ENCODE assay signal across 20 cellular contexts in the genomic region with DNA sequence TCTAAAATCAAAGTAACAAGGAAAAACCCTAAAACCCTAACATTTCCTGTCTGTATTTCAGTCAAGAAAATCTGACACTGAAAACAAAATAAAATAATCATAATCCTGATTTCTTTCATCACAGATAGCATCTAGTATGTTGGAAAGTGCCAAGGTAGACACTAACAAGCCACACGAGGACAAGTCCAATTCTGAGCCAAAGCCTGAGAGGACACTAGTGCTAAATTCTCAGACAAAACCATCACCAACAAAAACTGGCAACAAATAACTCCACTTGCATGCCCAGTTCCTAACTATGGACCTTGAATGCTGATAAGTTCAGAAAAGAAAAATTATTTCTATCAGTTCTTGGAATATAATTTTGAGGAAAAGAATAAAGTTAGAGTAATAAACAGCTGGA.
DNase-seq lines count a peak whose midpoint lies in the region; ATAC-seq and TF ChIP-seq lines count a peak whose summit lies in the region.
"Had no signal": no experiment of that assay in that cellular context is flagged by ENCODE, and none has a peak within 500 bp of the region (broad histone marks: within the 10 kb centered on the region; RNA-seq: fewer than 3 reads in every experiment).

No MANE protein-coding gene starts in this region.

- no peak overlapping the region for H2AFZ ChIP-seq in smooth muscle cell (ENCODE audit: low read depth)
- H2AFZ ChIP-seq: GM23338 had no signal

- POLR2A ChIA-PET in T-cell (lab: Charles Lee): no interaction called here

- WGBS in smooth muscle cell (ENCODE audit: low lambda C conversion rate): 90% methylated on average over 1 of the region's 1 CpG

- DNase-seq in left cardiac atrium (no peak), cardiac septum (ENCODE audit: low spot score) (no peak), T-cell (no peak), medulla oblongata (ENCODE audit: extremely low spot score) (peak; percentile 50), smooth muscle cell (lab: John Stamatoyannopoulos, UW; ENCODE audit: unreplicated experiment) (no peak), NCI-H1092 (lab: John Stamatoyannopoulos, UW) (no peak), Kasumi-1 (lab: John Stamatoyannopoulos, UW) (no peak), NCI-H187 (lab: John Stamatoyannopoulos, UW) (no peak)
- DNase-seq: 8988T; CD8-positive, alpha-beta T cell; DMS 273 treated with DMSO at 0.1 percent for 48 hours; DMS53; DND-41; EL; HCEC 1CT had no signal

- peaks cover 51% of the 10 kb centered on the region for H3K36me3 ChIP-seq in smooth muscle cell (ENCODE audit: low read depth)

- no peaks in the 10 kb centered on the region for H3K27me3 Mint-ChIP-seq in T-cell
- H3K27me3 Mint-ChIP-seq: B cell, IgD-negative memory B cell had no signal

- H3K27ac ChIP-seq in smooth muscle cell (ENCODE audit: low read depth): peak overlapping the region; percentile 12
- H3K27ac ChIP-seq: BLaER1 treated with 17β-estradiol and CSF1 and Interleukin-3, amounts not matched to agents 10 nM and 100 nM had no signal

- H3F3A ChIP-seq in smooth muscle cell (ENCODE audit: low read depth): peaks cover 6% of the 10 kb centered on the region

- H4K20me1 ChIP-seq in smooth muscle cell (ENCODE audit: low read depth): no peaks in the 10 kb centered on the region

- H3K27me3 ChIP-seq in smooth muscle cell (ENCODE audit: low read depth): no peaks in the 10 kb centered on the region
- H3K27me3 ChIP-seq: BLaER1 treated with 17β-estradiol and CSF1 and Interleukin-3, amounts not matched to agents 10 nM and 100 nM had no signal

- H3K4me3 ChIP-seq in smooth muscle cell: no peak overlapping the region
- H3K4me3 ChIP-seq: BLaER1 treated with 17β-estradiol and CSF1 and Interleukin-3, amounts not matched to agents 10 nM and 100 nM; GM23338 had no signal

- H3K27ac Mint-ChIP-seq in T-cell: peak overlapping the region; percentile 28 to 55
- H3K27ac Mint-ChIP-seq: B cell; CD8-positive, alpha-beta T cell; GM23338; IgD-negative memory B cell had no signal

- H3K79me2 ChIP-seq in smooth muscle cell (ENCODE audit: low read depth): no peaks in the 10 kb centered on the region

- no peaks in the 10 kb centered on the region for H3K9me3 ChIP-seq in smooth muscle cell (replicated peaks; ENCODE audit: low read depth)

- no peaks in the 10 kb centered on the region for H3K4me1 ChIP-seq in smooth muscle cell (ENCODE audit: low read depth)
- H3K4me1 ChIP-seq: BLaER1 treated with 17β-estradiol and CSF1 and Interleukin-3, amounts not matched to agents 10 nM and 100 nM had no signal

- TF ChIP-seq CTCF in smooth muscle cell (IDR thresholded peaks at IDR 0.05; ENCODE audit: borderline replicate concordance, insufficient read depth, poor library complexity, severe bottlenecking): no peak

- H3K4me1 Mint-ChIP-seq in T-cell: peaks cover 15 to 18% (median 17%) of the 10 kb centered on the region in 3 donors
- H3K4me1 Mint-ChIP-seq: B cell, GM23338 had no signal

- H3K9ac ChIP-seq in smooth muscle cell (ENCODE audit: low read depth): no peak overlapping the region
- H3K9ac ChIP-seq: BLaER1 treated with 17β-estradiol and CSF1 and Interleukin-3, amounts not matched to agents 10 nM and 100 nM had no signal

- ATAC-seq in left cardiac atrium: peak; percentile 51 to 54
- no peak for ATAC-seq in T-cell (replicated peaks in 1 of 4)
- ATAC-seq: CD8-positive, alpha-beta T cell; GM23338; HepG2 had no signal

- no peak overlapping the region for H3K4me2 ChIP-seq in smooth muscle cell
- H3K4me2 ChIP-seq: BLaER1 treated with 17β-estradiol and CSF1 and Interleukin-3, amounts not matched to agents 10 nM and 100 nM; GM23338 had no signal

- H3K9me3 Mint-ChIP-seq in T-cell: no peaks in the 10 kb centered on the region
- H3K9me3 Mint-ChIP-seq: CD8-positive, alpha-beta T cell; GM23338; IgD-negative memory B cell had no signal

- CTCF ChIA-PET in T-cell (lab: Charles Lee): no interaction called here

- no peak overlapping the region for H3K4me3 Mint-ChIP-seq in T-cell
- H3K4me3 Mint-ChIP-seq: B cell; CD8-positive, alpha-beta T cell; GM23338; IgD-negative memory B cell had no signal

- intact Hi-C loops in left cardiac atrium (cut with DNase I) (no loop called here), cardiac septum (cut with DNase I) (no loop called here)

- H3K36me3 Mint-ChIP-seq in T-cell: peaks cover 57% of the 10 kb centered on the region

Comparison
In these comparisons a context has a peak if more than half of its experiments do, and no peak if none do; other contexts are left out.
1. ATAC-seq: peak in left cardiac atrium (2 of 2); none in T-cell (0 of 4).